Comparison of ENCODE assay signal across 12 cellular contexts in the genomic region with DNA sequence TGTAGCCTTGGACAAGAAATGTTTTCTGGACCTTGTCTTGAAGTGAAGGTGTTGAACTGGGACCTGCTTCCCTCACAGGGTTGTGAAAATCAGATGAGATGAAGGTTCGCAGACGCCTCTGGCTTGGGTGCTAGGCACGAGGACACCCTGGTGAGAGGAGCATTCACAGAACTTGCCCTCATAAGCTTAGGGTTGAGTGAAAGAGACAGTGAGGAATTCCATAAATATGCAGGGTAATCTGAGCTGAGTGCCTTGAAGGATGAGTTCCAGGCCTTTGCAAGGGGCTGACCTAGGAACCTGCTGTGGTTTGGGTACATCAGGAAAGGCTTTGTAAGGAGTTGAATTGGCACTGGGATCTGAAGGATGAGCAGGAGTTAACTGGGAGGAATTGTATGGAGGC.
A peak's percentile ranks its signal among the peaks of the same experiment; 100 is the strongest.
DNase-seq lines count a peak whose midpoint lies in the region; ATAC-seq and TF ChIP-seq lines count a peak whose summit lies in the region.
"Had no signal": no experiment of that assay in that cellular context is flagged by ENCODE, and none has a peak within 500 bp of the region (broad histone marks: within the 10 kb centered on the region; RNA-seq: fewer than 3 reads in every experiment).

No MANE protein-coding gene starts in this region.

- intact Hi-C loops in Calu3 (cut with micrococcal nuclease; ENCODE audit: unreplicated experiment), result no loop called here

- TF ChIP-seq CTCF in Calu3 (IDR thresholded peaks at IDR 0.05; ENCODE audit: unreplicated experiment) (no peak), chondrocyte (IDR thresholded peaks at IDR 0.05) (no peak), neural crest cell (conservative IDR thresholded peaks at IDR 0.05) (no peak)

- H3K4me3 Mint-ChIP-seq in Calu3 (ENCODE audit: low read depth, unreplicated experiment) (no peak overlapping the region), chondrocyte (ENCODE audit: unreplicated experiment) (peak overlapping the region; percentile 11), neural crest cell (no peak overlapping the region)
- H3K4me3 Mint-ChIP-seq: stimulated activated memory B cell treated with anti-CD40 and anti-IgM and Interleukin-4, amounts not matched to agents 10 μg/mL and 1 μg/mL and 100 μg/mL, for 72 hours had no signal

- H3K27ac Mint-ChIP-seq in Calu3 (ENCODE audit: unreplicated experiment) (peak overlapping the region; percentile 1), chondrocyte (ENCODE audit: unreplicated experiment) (peak overlapping the region; percentile 96), neural crest cell (ENCODE audit: unreplicated experiment) (peak overlapping the region; percentile 69)
- H3K27ac Mint-ChIP-seq: stimulated activated memory B cell treated with anti-CD40 and anti-IgM and Interleukin-4, amounts not matched to agents 10 μg/mL and 1 μg/mL and 100 μg/mL, for 72 hours had no signal

- H3K36me3 Mint-ChIP-seq in Calu3 (ENCODE audit: insufficient read depth, unreplicated experiment) (no peaks in the 10 kb centered on the region), chondrocyte (ENCODE audit: low read depth) (peaks cover 1% of the 10 kb centered on the region), neural crest cell (ENCODE audit: low read depth) (no peaks in the 10 kb centered on the region)

- no peak for DNase-seq in Calu3
- DNase-seq in LoVo (ENCODE audit: low spot score), result peak; percentile 42
- DNase-seq in chondrocyte (ENCODE audit: low spot score), result no peak
- DNase-seq in neural crest cell (ENCODE audit: low read depth, low spot score), result no peak
- no peak for DNase-seq in medulla oblongata (ENCODE audit: extremely low spot score)
- DNase-seq: MM.1S; SHP77; stimulated activated CD4-positive, alpha-beta T cell treated with anti-CD3 and anti-CD28 coated beads, Interleukin-1b, Interleukin-23, amount 100 ng/mL, for 48 hours had no signal

- CTCF ChIA-PET in Calu3 (lab: Charles Lee), result no interaction called here

- peaks cover 43% of the 10 kb centered on the region for H3K4me1 Mint-ChIP-seq in Calu3 (ENCODE audit: low read depth, unreplicated experiment)
- H3K4me1 Mint-ChIP-seq in chondrocyte (ENCODE audit: low read depth), result peaks cover 90% of the 10 kb centered on the region
- H3K4me1 Mint-ChIP-seq in neural crest cell, result peaks cover 26% of the 10 kb centered on the region
- H3K4me1 Mint-ChIP-seq: stimulated activated memory B cell treated with anti-CD40 and anti-IgM and Interleukin-4, amounts not matched to agents 10 μg/mL and 1 μg/mL and 100 μg/mL, for 72 hours had no signal

- H3K27me3 Mint-ChIP-seq in Calu3 (ENCODE audit: unreplicated experiment) (no peaks in the 10 kb centered on the region), chondrocyte (ENCODE audit: low read depth) (no peaks in the 10 kb centered on the region), neural crest cell (ENCODE audit: low read depth) (no peaks in the 10 kb centered on the region)
- H3K27me3 Mint-ChIP-seq: stimulated activated memory B cell treated with anti-CD40 and anti-IgM and Interleukin-4, amounts not matched to agents 10 μg/mL and 1 μg/mL and 100 μg/mL, for 72 hours had no signal

- BruUV-seq in Calu3 (replicated peaks; lab: Mats Ljungman, UMichigan), result no TSS peak

- ATAC-seq in GM21786 (IDR thresholded peaks at IDR 0.05; ENCODE audit: unreplicated experiment) (no peak), GM19023 (IDR thresholded peaks at IDR 0.05; ENCODE audit: unreplicated experiment) (no peak), HG03432 (IDR thresholded peaks at IDR 0.05; ENCODE audit: unreplicated experiment) (no peak)
- ATAC-seq: stimulated activated memory B cell treated with anti-CD40 and anti-IgM and Interleukin-4, amounts not matched to agents 10 μg/mL and 1 μg/mL and 100 μg/mL, for 72 hours had no signal

- H3K9me3 Mint-ChIP-seq in Calu3 (ENCODE audit: low read depth, unreplicated experiment) (no peaks in the 10 kb centered on the region), chondrocyte (ENCODE audit: low read depth) (no peaks in the 10 kb centered on the region), neural crest cell (no peaks in the 10 kb centered on the region)
- H3K9me3 Mint-ChIP-seq: stimulated activated memory B cell treated with anti-CD40 and anti-IgM and Interleukin-4, amounts not matched to agents 10 μg/mL and 1 μg/mL and 100 μg/mL, for 72 hours had no signal

Comparison
In these comparisons a context has a peak if more than half of its experiments do, and no peak if none do; other contexts are left out.
1. H3K27ac Mint-ChIP-seq: peak in every context shown above with its lines; median percentile 96 in chondrocyte; 69 in neural crest cell; 1 in Calu3.